In genomic region chr9:99356512-99356971, GRCh38 we compare ENCODE assay signal across 17 cellular contexts.
DNase-seq lines count a peak whose midpoint lies in the region; TF ChIP-seq lines count a peak whose summit lies in the region.
"Had no signal": no experiment of that assay in that cellular context is flagged by ENCODE, and none has a peak within 500 bp of the region (broad histone marks: within the 10 kb centered on the region; RNA-seq: fewer than 3 reads in every experiment).

No MANE protein-coding gene starts in this region.

- peaks cover 20 to 41% (median 36%) of the 10 kb centered on the region in 5 donors for H3K4me1 ChIP-seq in subcutaneous abdominal adipose tissue (ENCODE audit: control insufficient read depth in 5 of 5, insufficient read depth in 5 of 5, low read length in 5 of 5)
- H3K4me1 ChIP-seq in smooth muscle cell (ENCODE audit: low read depth), result no peaks in the 10 kb centered on the region
- no peaks in the 10 kb centered on the region for H3K4me1 ChIP-seq in Karpas-422 (ENCODE audit: low read length)
- H3K4me1 ChIP-seq: breast epithelium, parathyroid adenoma had no signal

- peak; percentile 60 for DNase-seq in M059J (ENCODE audit: low read depth)
- peak; percentile 5 for DNase-seq in fibroblast of villous mesenchyme (ENCODE audit: low read depth)
- peak; percentile 87 for DNase-seq in medulla oblongata (ENCODE audit: extremely low spot score)
- DNase-seq in smooth muscle cell (lab: John Stamatoyannopoulos, UW; ENCODE audit: unreplicated experiment), result no peak
- no peak for DNase-seq in Karpas-422
- DNase-seq in GM19240 (ENCODE audit: insufficient read length, low spot score), result no peak
- no peak for DNase-seq in HK-2 (ENCODE audit: unreplicated experiment)
- DNase-seq: HCEC 1CT; mesendoderm; NCI-H1436; NCI-H69; stimulated activated CD4-positive, alpha-beta T cell treated with anti-CD3 and anti-CD28 coated beads, Interleukin-4, amount 100 ng/mL, for 24 hours; stimulated activated naive CD4-positive, alpha-beta T cell treated with Interleukin-2 at 50 U/mL for 16 hours had no signal

- H3K9ac ChIP-seq in subcutaneous abdominal adipose tissue (ENCODE audit: low read length in 5 of 5) (peak overlapping the region in 4 of 5 donors; percentile 41 to 59 (median 56)), smooth muscle cell (ENCODE audit: low read depth) (no peak overlapping the region), Karpas-422 (ENCODE audit: low read length) (no peak overlapping the region)
- H3K9ac ChIP-seq: parathyroid adenoma had no signal

- H3K4me3 ChIP-seq in fibroblast of villous mesenchyme (ENCODE audit: low read depth, low read length) (no peak overlapping the region), subcutaneous abdominal adipose tissue (ENCODE audit: low read depth in 1 of 5, low read length in 5 of 5) (peak overlapping the region in 1 of 5 donors; percentile 2), smooth muscle cell (no peak overlapping the region), Karpas-422 (ENCODE audit: low read length) (no peak overlapping the region)
- H3K4me3 ChIP-seq: breast epithelium had no signal

- H3K9me3 ChIP-seq in subcutaneous abdominal adipose tissue (ENCODE audit: control insufficient read depth in 5 of 5, low read length in 5 of 5) (no peaks in the 10 kb centered on the region), smooth muscle cell (replicated peaks; ENCODE audit: low read depth) (no peaks in the 10 kb centered on the region), Karpas-422 (ENCODE audit: low read length) (no peaks in the 10 kb centered on the region)
- H3K9me3 ChIP-seq: breast epithelium had no signal

- TF ChIP-seq CTCF in fibroblast of villous mesenchyme (IDR thresholded peaks at IDR 0.05; ENCODE audit: insufficient read depth, low read depth, low read length) (no peak), smooth muscle cell (IDR thresholded peaks at IDR 0.05; ENCODE audit: borderline replicate concordance, insufficient read depth, poor library complexity, severe bottlenecking) (no peak)

- H3F3A ChIP-seq in smooth muscle cell (ENCODE audit: low read depth), result no peaks in the 10 kb centered on the region

- H3K27me3 ChIP-seq in subcutaneous abdominal adipose tissue (ENCODE audit: control insufficient read depth in 5 of 5, insufficient read depth in 4 of 5, low read length in 5 of 5), result peaks cover 0 to 7% (median 3%) of the 10 kb centered on the region in 5 donors
- H3K27me3 ChIP-seq in smooth muscle cell (ENCODE audit: low read depth), result peaks cover 17% of the 10 kb centered on the region
- H3K27me3 ChIP-seq in Karpas-422 (ENCODE audit: low read length), result no peaks in the 10 kb centered on the region

- H4K20me1 ChIP-seq in smooth muscle cell (ENCODE audit: low read depth) (no peaks in the 10 kb centered on the region), Karpas-422 (ENCODE audit: insufficient read depth, low read depth, low read length) (no peaks in the 10 kb centered on the region)

- H3K27ac ChIP-seq in subcutaneous abdominal adipose tissue (ENCODE audit: low read depth, low read length), result peak overlapping the region; percentile 86
- H3K27ac ChIP-seq in smooth muscle cell (ENCODE audit: low read depth), result no peak overlapping the region
- H3K27ac ChIP-seq in Karpas-422 (ENCODE audit: low read length), result no peak overlapping the region
- H3K27ac ChIP-seq: C4-2B, parathyroid adenoma had no signal

- 94% methylated on average over 5 of the region's 5 CpGs for WGBS in smooth muscle cell (ENCODE audit: low lambda C conversion rate)

- H2AFZ ChIP-seq in smooth muscle cell (ENCODE audit: low read depth) (no peak overlapping the region), Karpas-422 (ENCODE audit: low read length) (no peak overlapping the region)
- H2AFZ ChIP-seq: parathyroid adenoma had no signal

- H3K79me2 ChIP-seq in smooth muscle cell (ENCODE audit: low read depth) (no peaks in the 10 kb centered on the region), Karpas-422 (ENCODE audit: low read length) (no peaks in the 10 kb centered on the region)
- H3K79me2 ChIP-seq: parathyroid adenoma had no signal

- H3K4me2 ChIP-seq in smooth muscle cell (no peak overlapping the region), Karpas-422 (ENCODE audit: low read depth, low read length, poor library complexity, severe bottlenecking) (no peak overlapping the region)

- no peaks in the 10 kb centered on the region for H3K9me2 ChIP-seq in Karpas-422 (replicated peaks; ENCODE audit: insufficient read depth, low read length)

- H3K36me3 ChIP-seq in subcutaneous abdominal adipose tissue (ENCODE audit: control insufficient read depth in 5 of 5, insufficient read depth in 5 of 5, low read length in 5 of 5) (no peaks in the 10 kb centered on the region), smooth muscle cell (ENCODE audit: low read depth) (no peaks in the 10 kb centered on the region), Karpas-422 (ENCODE audit: insufficient read depth, low read length) (no peaks in the 10 kb centered on the region)
- H3K36me3 ChIP-seq: breast epithelium had no signal

Comparison
In these comparisons a context has a peak if more than half of its experiments do, and no peak if none do; other contexts are left out.
1. DNase-seq: peak in M059J (single experiment), fibroblast of villous mesenchyme (single experiment) and medulla oblongata (single experiment); none in smooth muscle cell (single experiment), Karpas-422 (single experiment), GM19240 (single experiment) and HK-2 (single experiment).
2. H3K9ac ChIP-seq: peak in subcutaneous abdominal adipose tissue (4 of 5); none in smooth muscle cell (single experiment) and Karpas-422 (single experiment).